8 cellular contexts compared by ENCODE assay signal in genomic region chr6:117906454-117906904, GRCh38. TPM values are rescaled to one million over a fixed set of nuclear protein-coding genes. Genes with fewer than 3 reads are reported as not detected.
A peak's percentile ranks its signal among the peaks of the same experiment; 100 is the strongest.
DNase-seq lines count a peak whose midpoint lies in the region; ATAC-seq and TF ChIP-seq lines count a peak whose summit lies in the region.

No MANE protein-coding gene starts in this region.

- no peaks in the 10 kb centered on the region for H3K36me3 ChIP-seq in esophagus (ENCODE audit: control insufficient read depth in 2 of 2, insufficient read depth in 2 of 2, low read length in 1 of 2)
- H3K36me3 ChIP-seq in uterus = no peaks in the 10 kb centered on the region

- intact Hi-C loops in uterus (cut with DNase I; ENCODE audit: low total_unique reads) = no loop called here

- no peak for TF ChIP-seq CTCF in GM20000 (IDR thresholded peaks at IDR 0.05; ENCODE audit: extremely low read depth, missing control alignments)
- TF ChIP-seq CTCF in uterus (IDR thresholded peaks at IDR 0.05) = no peak

- ATAC-seq in HG03558 (IDR thresholded peaks at IDR 0.05; ENCODE audit: extremely low read depth, unreplicated experiment) = peak; percentile 22
- ATAC-seq in stimulated activated memory B cell treated with anti-CD40 and anti-IgM and Interleukin-4, amounts not matched to agents 10 μg/mL and 1 μg/mL and 100 μg/mL, for 72 hours = peak; percentile 42

- TF ChIP-seq POLR2A in uterus (IDR thresholded peaks at IDR 0.05) = no peak

- H3K27me3 ChIP-seq in esophagus (ENCODE audit: control insufficient read depth in 1 of 2, insufficient read depth in 2 of 2, low read length in 2 of 2) = peaks cover 0 to 9% of the 10 kb centered on the region in 2 donors
- peaks cover 0 to 5% of the 10 kb centered on the region in 2 donors for H3K27me3 ChIP-seq in uterus

- H3K4me3 Mint-ChIP-seq in stimulated activated memory B cell treated with anti-CD40 and anti-IgM and Interleukin-4, amounts not matched to agents 10 μg/mL and 1 μg/mL and 100 μg/mL, for 72 hours = peak overlapping the region; percentile 58

- H3K9me3 ChIP-seq in esophagus (ENCODE audit: control insufficient read depth in 2 of 2, insufficient read depth in 1 of 2, low read depth in 1 of 2, low read length in 1 of 2) (no peaks in the 10 kb centered on the region), uterus (no peaks in the 10 kb centered on the region)

- H3K4me1 Mint-ChIP-seq in stimulated activated memory B cell treated with anti-CD40 and anti-IgM and Interleukin-4, amounts not matched to agents 10 μg/mL and 1 μg/mL and 100 μg/mL, for 72 hours = peaks cover 5% of the 10 kb centered on the region

- no peaks in the 10 kb centered on the region for H3K36me3 Mint-ChIP-seq in stimulated activated memory B cell treated with anti-CD40 and anti-IgM and Interleukin-4, amounts not matched to agents 10 μg/mL and 1 μg/mL and 100 μg/mL, for 72 hours

- H3K4me3 ChIP-seq in esophagus (ENCODE audit: low read depth in 1 of 2, low read length in 2 of 2) (peak overlapping the region; percentile 22 to 66), uterus (peak overlapping the region in 1 of 2 donors; percentile 52)

- peak; percentile 63 for DNase-seq in DMS79 (lab: John Stamatoyannopoulos, UW)
- peak; percentile 46 for DNase-seq in GM20000 (ENCODE audit: low spot score)
- DNase-seq in GOT3 (lab: John Stamatoyannopoulos, UW) = no peak
- DNase-seq in uterus = no peak
- DNase-seq in stimulated activated CD4-positive, alpha-beta T cell treated with anti-CD3 and anti-CD28 coated beads, Interleukin-1b, Interleukin-23, amount 100 ng/mL, for 48 hours = no peak

- peaks cover 7 to 8% of the 10 kb centered on the region in 2 donors for H3K4me1 ChIP-seq in esophagus (ENCODE audit: control insufficient read depth in 2 of 2, insufficient read depth in 2 of 2, low read length in 1 of 2)
- no peaks in the 10 kb centered on the region for H3K4me1 ChIP-seq in uterus

- H3K27ac ChIP-seq in esophagus (ENCODE audit: low read depth in 2 of 2, low read length in 1 of 2) (no peak overlapping the region), uterus (no peak overlapping the region)

- peaks cover 57% of the 10 kb centered on the region for H3K27me3 Mint-ChIP-seq in stimulated activated memory B cell treated with anti-CD40 and anti-IgM and Interleukin-4, amounts not matched to agents 10 μg/mL and 1 μg/mL and 100 μg/mL, for 72 hours

- no peak overlapping the region for H3K27ac Mint-ChIP-seq in stimulated activated memory B cell treated with anti-CD40 and anti-IgM and Interleukin-4, amounts not matched to agents 10 μg/mL and 1 μg/mL and 100 μg/mL, for 72 hours

- H3K9me3 Mint-ChIP-seq in stimulated activated memory B cell treated with anti-CD40 and anti-IgM and Interleukin-4, amounts not matched to agents 10 μg/mL and 1 μg/mL and 100 μg/mL, for 72 hours = no peaks in the 10 kb centered on the region

- 11 to 15% methylated on average over 9 of the region's 9 CpGs for WGBS in esophagus, 2 donors

RNA-seq across cellular contexts. Expression of gene SLC35F1, which starts 0.6 kb away (rescaled TPM):
- polyA plus RNA-seq in esophagus = under 1 TPM; 0.08 to 0.13 TPM
- total RNA-seq in uterus = 10 to 100 TPM in 2 of 4 donors, 1 to 10 TPM in 2; 1.0 to 12.1 (median 9.7) TPM

Comparison
In these comparisons a context has a peak if more than half of its experiments do, and no peak if none do; other contexts are left out.
1. DNase-seq: peak in DMS79 (single experiment) and GM20000 (single experiment); none in GOT3 (single experiment), uterus (0 of 2) and stimulated activated CD4-positive, alpha-beta T cell treated with anti-CD3 and anti-CD28 coated beads, Interleukin-1b, Interleukin-23, amount 100 ng/mL, for 48 hours (single experiment).